ENCODE assay signal across 8 cellular contexts in genomic region chr4:1046581-1047011, GRCh38. TPM values are rescaled to one million over a fixed set of nuclear protein-coding genes. Genes with fewer than 3 reads are reported as not detected.
DNase-seq lines count a peak whose midpoint lies in the region; FAIRE-seq and TF ChIP-seq lines count a peak whose summit lies in the region.
"Not testable (repeated sequence)": the region's sequence is repeated elsewhere in the genome, so short reads cannot be mapped to it uniquely, and the experiment has no call there.

No MANE protein-coding gene starts in this region.

- H4K20me1 ChIP-seq in endothelial cell of umbilical vein (replicated peaks; ENCODE audit: control insufficient read depth, extremely low read depth, insufficient read depth, low read length): not testable (repeated sequence)

- H3K27me3 Mint-ChIP-seq in Caco-2 (ENCODE audit: insufficient read depth, unreplicated experiment): not testable (repeated sequence)

- H3K36me3 ChIP-seq in Caco-2 (ENCODE audit: control insufficient read depth, insufficient read depth, low read length); HUES64 (ENCODE audit: insufficient read depth, low read length); endothelial cell of umbilical vein (ENCODE audit: control insufficient read depth in 2 of 2, extremely low read depth in 1 of 2, insufficient read depth in 2 of 2, low read length in 2 of 2); transverse colon: not testable (repeated sequence)

- POLR2A ChIA-PET in Caco-2 (lab: Charles Lee): not testable (repeated sequence)
- POLR2A ChIA-PET in endothelial cell of umbilical vein (lab: Charles Lee): interaction anchor here (0.6 kb wide), 1 partner anchor 23 kb away, joined by 4 read pairs; no protein-coding TSS in a partner anchor

- WGBS in HUES64: 9% methylated on average over 29 of the region's 29 CpGs
- whole genome bisulfite sequencing in transverse colon (ENCODE audit: low coverage in 1 of 2), 2 donors: 17 to 35% methylated on average over 13 to 29 of the region's 29 CpGs

- BruUV-seq in Caco-2 (replicated peaks; lab: Mats Ljungman, UMichigan); endothelial cell of umbilical vein (replicated peaks; lab: Mats Ljungman, UMichigan): not testable (repeated sequence)

- intact Hi-C loops in Caco-2 (cut with micrococcal nuclease; ENCODE audit: unreplicated experiment); transverse colon (cut with DNase I; ENCODE audit: low total_unique reads): not testable (repeated sequence)
- intact Hi-C loops in endothelial cell of umbilical vein (cut with micrococcal nuclease): loop anchor here (5.0 kb wide), 1 partner anchor 264 kb away; no protein-coding TSS in a partner anchor

- H3K27ac Mint-ChIP-seq in Caco-2 (ENCODE audit: unreplicated experiment): peak overlapping the region; percentile 83

- not testable (repeated sequence) for TF ChIP-seq EP300 in transverse colon (IDR thresholded peaks at IDR 0.05; ENCODE audit: low read depth)

- peaks cover 33% of the 10 kb centered on the region for H3K4me1 ChIP-seq in Caco-2
- peaks cover 15% of the 10 kb centered on the region for H3K4me1 ChIP-seq in HUES64 (ENCODE audit: insufficient read depth, low read length)
- peaks cover 32% of the 10 kb centered on the region for H3K4me1 ChIP-seq in endothelial cell of umbilical vein (ENCODE audit: control insufficient read depth, extremely low read depth, insufficient read depth, low read length)
- H3K4me1 ChIP-seq in transverse colon: peaks cover 3 to 42% (median 34%) of the 10 kb centered on the region in 4 donors

- H3K79me2 ChIP-seq in endothelial cell of umbilical vein (ENCODE audit: control insufficient read depth, insufficient read depth, low read length): not testable (repeated sequence)

- dilution Hi-C loops in endothelial cell of umbilical vein (cut with MboI; ENCODE audit: extremely low pct_ligation_motif_present, low sequenced_read_pairs): not testable (repeated sequence)

- not testable (repeated sequence) for TF ChIP-seq CTCF in Caco-2 (IDR thresholded peaks at IDR 0.05; ENCODE audit: insufficient read depth in 1 of 2, low read depth in 1 of 2, low read length in 1 of 2, severe bottlenecking in 1 of 2, unreplicated experiment in 1 of 2); endothelial cell of umbilical vein (IDR thresholded peaks at IDR 0.05; ENCODE audit: extremely low read depth in 1 of 2, insufficient read depth in 1 of 2, low read depth in 1 of 2, low read length in 2 of 2); transverse colon (IDR thresholded peaks at IDR 0.05)

- not testable (repeated sequence) for H3K27me3 ChIP-seq in Caco-2 (replicated peaks; ENCODE audit: control insufficient read depth, insufficient read depth, low read length); endothelial cell of umbilical vein (ENCODE audit: control insufficient read depth in 2 of 2, insufficient read depth in 2 of 2, low read length in 2 of 2)
- H3K27me3 ChIP-seq in HUES64 (ENCODE audit: insufficient read depth, low read length): peaks cover 42% of the 10 kb centered on the region
- peaks cover 48% of the 10 kb centered on the region for H3K27me3 ChIP-seq in transverse colon

- not testable (repeated sequence) for TF ChIP-seq POLR2A in endothelial cell of umbilical vein (IDR thresholded peaks at IDR 0.05; ENCODE audit: low read depth, low read length); transverse colon (IDR thresholded peaks at IDR 0.05)

- DNase-seq in Caco-2 (peak; percentile 54 to 66), NCI-H69 (lab: John Stamatoyannopoulos, UW) (peak; percentile 66), endothelial cell of umbilical vein (ENCODE audit: low read depth, low spot score) (peak; percentile 78), iris pigment epithelial cell (ENCODE audit: low read depth) (peak; percentile 58), occipital lobe (lab: John Stamatoyannopoulos, UW) (peak; percentile 65), transverse colon (peak; percentile 79)
- DNase-seq in activated naive CD4-positive, alpha-beta T cell treated with anti-CD3 and anti-CD28 coated beads, Interleukin-2, amount 50 U/mL, for 16 hours: peak; percentile 10

- peak overlapping the region; percentile 66 for H2AFZ ChIP-seq in endothelial cell of umbilical vein (ENCODE audit: low read depth, low read length)

- CTCF ChIA-PET in Caco-2 (lab: Charles Lee); endothelial cell of umbilical vein (lab: Charles Lee): not testable (repeated sequence)

- not testable (repeated sequence) for H3K9ac ChIP-seq in HUES64 (ENCODE audit: low read depth, low read length)
- peak overlapping the region; percentile 8 for H3K9ac ChIP-seq in endothelial cell of umbilical vein (replicated peaks; ENCODE audit: extremely low read depth, insufficient read depth, low read length)

- not testable (repeated sequence) for H3K36me3 Mint-ChIP-seq in Caco-2 (ENCODE audit: insufficient read depth, unreplicated experiment)

- not testable (repeated sequence) for H3K4me1 Mint-ChIP-seq in Caco-2 (ENCODE audit: low read depth, unreplicated experiment)

- peak overlapping the region; percentile 68 for H3K4me3 Mint-ChIP-seq in Caco-2 (ENCODE audit: unreplicated experiment)

- in situ Hi-C loops in transverse colon (cut with MboI; ENCODE audit: low pct_ligation_motif_present in 1 of 4, low pct_unique_long_range_greater_than_20kb in 1 of 4, low sequenced_read_pairs in 3 of 4): not testable (repeated sequence)

- H3K9me3 Mint-ChIP-seq in Caco-2 (ENCODE audit: unreplicated experiment): not testable (repeated sequence)

- H3K9me1 ChIP-seq in endothelial cell of umbilical vein (replicated peaks; ENCODE audit: control insufficient read depth, extremely low read depth, insufficient read depth, low read length): not testable (repeated sequence)

- not testable (repeated sequence) for H3K27ac ChIP-seq in HUES64 (ENCODE audit: low read depth, low read length)
- H3K27ac ChIP-seq in endothelial cell of umbilical vein (ENCODE audit: insufficient read depth, low read depth, low read length): peak overlapping the region; percentile 39
- H3K27ac ChIP-seq in transverse colon: peak overlapping the region; percentile 16 to 67 (median 51)

- peak; percentile 95 for FAIRE-seq in endothelial cell of umbilical vein (lab: Jason Lieb, UNC)

- peak overlapping the region; percentile 50 for H3K4me2 ChIP-seq in endothelial cell of umbilical vein (ENCODE audit: insufficient read depth, low read length)

- H3K4me3 ChIP-seq in Caco-2 (ENCODE audit: low read depth, low read length) (peak overlapping the region; percentile 35), HUES64 (ENCODE audit: low read length) (peak overlapping the region; percentile 18; the same call in 1 of the 2 replicates), transverse colon (peak overlapping the region in 2 of 4 donors; percentile 16 to 34)
- not testable (repeated sequence) for H3K4me3 ChIP-seq in endothelial cell of umbilical vein (replicated peaks in 1 of 3; ENCODE audit: insufficient read depth in 1 of 3, low read depth in 1 of 3, low read length in 3 of 3)

- H3K9me3 ChIP-seq in Caco-2; HUES64 (ENCODE audit: insufficient read depth, low read depth, low read length); endothelial cell of umbilical vein (replicated peaks; ENCODE audit: control insufficient read depth, insufficient read depth, low read length); transverse colon: not testable (repeated sequence)

RNA-seq across cellular contexts. Expression of gene FGFRL1, which starts 35.2 kb away (rescaled TPM):
- total RNA-seq in Caco-2 (2022) (25.4 and 26.0 TPM in 2 replicates), endothelial cell of umbilical vein (33.3 and 34.8 TPM in 2 replicates), occipital lobe (2.3 TPM), transverse colon (10 to 100 TPM; 11.7 to 15.9 (median 14.2) TPM)
- 11.8 TPM for polyA plus RNA-seq in HUES64 (2013, experiment 1 of 2)
- 17.2 TPM for polyA plus RNA-seq in HUES64 (2013, experiment 2 of 2)
- 74.6 and 88.8 TPM in 2 replicates for polyA plus RNA-seq in endothelial cell of umbilical vein
- 73.5 and 75.3 TPM in 2 replicates for polyA plus RNA-seq in endothelial cell of umbilical vein (2011; cell fraction: cytosol; rRNA removed)
- 26.9 and 32.1 TPM in 2 replicates for polyA plus RNA-seq in endothelial cell of umbilical vein (2011; cell fraction: nucleus; rRNA removed)
- polyA plus RNA-seq in endothelial cell of umbilical vein (2012): 35.4 and 45.4 TPM in 2 replicates
- 115 and 131 TPM in 2 replicates for polyA minus RNA-seq in endothelial cell of umbilical vein
- 17.3 TPM for polyA minus RNA-seq in endothelial cell of umbilical vein (2011; cell fraction: cytosol; rRNA and poly(A)+ RNA removed)
- polyA minus RNA-seq in endothelial cell of umbilical vein (2011; cell fraction: nucleus; rRNA and poly(A)+ RNA removed): 19.3 and 20.6 TPM in 2 replicates

RNA-seq across cellular contexts. Expression of gene SLC26A1, which starts 53.4 kb away (rescaled TPM):
- total RNA-seq in Caco-2 (2022): 8.7 and 9.6 TPM in 2 replicates
- not detected for polyA plus RNA-seq in HUES64 (2013, experiment 1 of 2)
- 0.44 TPM for polyA plus RNA-seq in HUES64 (2013, experiment 2 of 2)
- 0.32 TPM in 1 of 2 replicates, not detected in the other for total RNA-seq in endothelial cell of umbilical vein
- polyA plus RNA-seq in endothelial cell of umbilical vein: 0.06 and 0.10 TPM in 2 replicates
- polyA plus RNA-seq in endothelial cell of umbilical vein (2011; cell fraction: cytosol; rRNA removed): 0.07 TPM in 1 of 2 replicates, not detected in the other
- polyA plus RNA-seq in endothelial cell of umbilical vein (2011; cell fraction: nucleus; rRNA removed): 0.14 TPM in 1 of 2 replicates, not detected in the other
- 1.00 and 1.9 TPM in 2 replicates for polyA plus RNA-seq in endothelial cell of umbilical vein (2012)
- polyA minus RNA-seq in endothelial cell of umbilical vein: not detected in 2 replicates
- polyA minus RNA-seq in endothelial cell of umbilical vein (2011; cell fraction: cytosol; rRNA and poly(A)+ RNA removed): 0.41 TPM
- polyA minus RNA-seq in endothelial cell of umbilical vein (2011; cell fraction: nucleus; rRNA and poly(A)+ RNA removed): not detected in 2 replicates
- total RNA-seq in occipital lobe: 4.2 TPM
- total RNA-seq in transverse colon: 1 to 10 TPM; 1.7 to 4.1 (median 2.8) TPM

RNA-seq across cellular contexts. Expression of gene IDUA, which starts 59.8 kb away (rescaled TPM):
- total RNA-seq in Caco-2 (2022) (26.4 and 26.9 TPM in 2 replicates), endothelial cell of umbilical vein (29.2 and 34.1 TPM in 2 replicates), occipital lobe (6.9 TPM), transverse colon (10 to 100 TPM; 25.9 to 78.6 (median 40.4) TPM)
- 0.85 TPM for polyA plus RNA-seq in HUES64 (2013, experiment 1 of 2)
- polyA plus RNA-seq in HUES64 (2013, experiment 2 of 2): 0.38 TPM
- 19.1 and 23.6 TPM in 2 replicates for polyA plus RNA-seq in endothelial cell of umbilical vein
- polyA plus RNA-seq in endothelial cell of umbilical vein (2011; cell fraction: cytosol; rRNA removed): 3.3 and 4.2 TPM in 2 replicates
- 73.4 and 129 TPM in 2 replicates for polyA plus RNA-seq in endothelial cell of umbilical vein (2011; cell fraction: nucleus; rRNA removed)
- polyA plus RNA-seq in endothelial cell of umbilical vein (2012): 10.2 and 16.5 TPM in 2 replicates
- polyA minus RNA-seq in endothelial cell of umbilical vein: 9.5 and 14.7 TPM in 2 replicates
- 1.6 TPM for polyA minus RNA-seq in endothelial cell of umbilical vein (2011; cell fraction: cytosol; rRNA and poly(A)+ RNA removed)
- 10.7 and 32.5 TPM in 2 replicates for polyA minus RNA-seq in endothelial cell of umbilical vein (2011; cell fraction: nucleus; rRNA and poly(A)+ RNA removed)

Comparison
In these comparisons a context has a peak if more than half of its experiments do, and no peak if none do; other contexts are left out.
1. DNase-seq: peak in every context shown above with its lines; median percentile 79 in transverse colon; 78 in endothelial cell of umbilical vein; 66 in NCI-H69; 65 in occipital lobe; 60 in Caco-2; 58 in iris pigment epithelial cell; 10 in activated naive CD4-positive, alpha-beta T cell treated with anti-CD3 and anti-CD28 coated beads, Interleukin-2, amount 50 U/mL, for 16 hours.